Comparison of ENCODE assay signal across 27 cellular contexts in genomic region chr6:157657754-157658153, GRCh38.
"Had no signal": no experiment of that assay in that cellular context is flagged by ENCODE, and none has a peak within 500 bp of the region (broad histone marks: within the 10 kb centered on the region; RNA-seq: fewer than 3 reads in every experiment).

No MANE protein-coding gene starts in this region.

- DNase-seq: colonic mucosa; effector CD8-positive, alpha-beta T cell; foreskin fibroblast; gastrocnemius medialis; head of caudate nucleus; hippocampal formation; left cardiac atrium; left lung; mesendoderm; midbrain; naive thymus-derived CD8-positive, alpha-beta T cell; nephron progenitor cell; nucleus accumbens; psoas muscle; right cardiac atrium; spleen; stimulated activated CD4-positive, alpha-beta T cell treated with anti-CD3 and anti-CD28 coated beads, Interleukin-4, amount 100 ng/mL, for 4 hours; stimulated activated naive CD8-positive, alpha-beta T cell treated with anti-CD3 and anti-CD28 coated beads, Interleukin-15, Interleukin-2, amounts not matched to agents 100 U/mL and 50 U/mL, for 24 hours; substantia nigra; transverse colon; uterus had no signal

- ATAC-seq: esophagus mucosa; gastrocnemius medialis; left cardiac atrium; left lung; naive thymus-derived CD8-positive, alpha-beta T cell; psoas muscle; right cardiac atrium; stimulated activated memory B cell treated with anti-CD40 and anti-IgM and Interleukin-4, amounts not matched to agents 10 μg/mL and 1 μg/mL and 100 μg/mL, for 72 hours; stimulated activated naive CD8-positive, alpha-beta T cell treated with anti-CD3 and anti-CD28 coated beads, Interleukin-15, Interleukin-2, amounts not matched to agents 100 U/mL and 50 U/mL, for 24 hours; upper lobe of right lung had no signal

- H3K4me3 ChIP-seq: colonic mucosa, gastrocnemius medialis, left lung, psoas muscle, skin epidermis, spleen, thoracic aorta, transverse colon, upper lobe of right lung, uterus had no signal

- H3K36me3 ChIP-seq: colonic mucosa, transverse colon, upper lobe of right lung, uterus had no signal

- H3K9me3 ChIP-seq: colonic mucosa, gastrocnemius medialis, left lung, psoas muscle, spleen, thoracic aorta, transverse colon, upper lobe of right lung, uterus had no signal

- H3K27ac ChIP-seq: colonic mucosa, epithelial cell of prostate, gastrocnemius medialis, left lung, psoas muscle, skin epidermis, spleen, thoracic aorta, transverse colon, upper lobe of right lung had no signal

- H3K27me3 ChIP-seq: colonic mucosa, gastrocnemius medialis, spleen, transverse colon, upper lobe of right lung, uterus had no signal

- H3K4me1 ChIP-seq: colonic mucosa, gastrocnemius medialis, left lung, psoas muscle, spleen, upper lobe of right lung, uterus had no signal
